8 cellular contexts compared by ENCODE assay signal in genomic region chrX:107673401-107673800, GRCh38. TPM values are rescaled to one million over a fixed set of nuclear protein-coding genes. Genes with fewer than 3 reads are reported as not detected.
A peak's percentile ranks its signal among the peaks of the same experiment; 100 is the strongest.
DNase-seq lines count a peak whose midpoint lies in the region; ATAC-seq and TF ChIP-seq lines count a peak whose summit lies in the region.

No MANE protein-coding gene starts in this region.

- no peaks in the 10 kb centered on the region for H3K36me3 ChIP-seq in OCI-LY3 (replicated peaks; ENCODE audit: low read depth, low read length)
- H3K36me3 ChIP-seq in thoracic aorta, result no peaks in the 10 kb centered on the region

- H3K9me3 ChIP-seq in OCI-LY3 (ENCODE audit: insufficient read depth, low read length), result no peaks in the 10 kb centered on the region
- no peaks in the 10 kb centered on the region for H3K9me3 ChIP-seq in thoracic aorta

- H3K4me3 ChIP-seq in OCI-LY3 (ENCODE audit: low read length) (peak overlapping the region; percentile 73), thoracic aorta (peak overlapping the region; percentile 25)

- H3K27me3 ChIP-seq in OCI-LY3 (ENCODE audit: low read depth, low read length) (peaks cover 13% of the 10 kb centered on the region; the same call in 1 of the 2 replicates), foreskin keratinocyte (no peaks in the 10 kb centered on the region), thoracic aorta (replicated peaks; ENCODE audit: insufficient read depth) (no peaks in the 10 kb centered on the region)

- TF ChIP-seq CTCF in OCI-LY3 (IDR thresholded peaks at IDR 0.05; ENCODE audit: low read depth, low read length), result no peak
- TF ChIP-seq CTCF in foreskin keratinocyte (conservative IDR thresholded peaks at IDR 0.05), result no peak
- TF ChIP-seq CTCF in thoracic aorta (IDR thresholded peaks at IDR 0.05), result no peak

- peak; percentile 10 for ATAC-seq in activated CD8-positive, alpha-beta memory T cell treated with anti-CD3 and anti-CD28 coated beads, Interleukin-2, amount 10 ng/mL, durations not matched to agents 7 days and 5 days
- ATAC-seq in foreskin keratinocyte (no peak), thoracic aorta (ENCODE audit: insufficient number of reproducible peaks, low FRiP score, low read depth) (no peak)

- H3K4me2 ChIP-seq in OCI-LY3 (ENCODE audit: low read length), result peak overlapping the region; percentile 71

- H3K27ac ChIP-seq in OCI-LY3 (ENCODE audit: low read length), result no peak overlapping the region
- peak overlapping the region; percentile 89 for H3K27ac ChIP-seq in foreskin keratinocyte
- H3K27ac ChIP-seq in thoracic aorta, result peak overlapping the region; percentile 96 to 98

- H3K4me1 ChIP-seq in OCI-LY3 (ENCODE audit: low read length) (peaks cover 22% of the 10 kb centered on the region), foreskin keratinocyte (peaks cover 24% of the 10 kb centered on the region), thoracic aorta (ENCODE audit: control insufficient read depth in 1 of 2, low read depth in 2 of 2) (peaks cover 24 to 40% of the 10 kb centered on the region in 2 donors)

- peak overlapping the region; percentile 48 for H3K4me3 Mint-ChIP-seq in activated CD8-positive, alpha-beta memory T cell treated with anti-CD3 and anti-CD28 coated beads, Interleukin-2, amount 10 ng/mL, durations not matched to agents 7 days and 5 days

- no peaks in the 10 kb centered on the region for H3K36me3 Mint-ChIP-seq in activated CD8-positive, alpha-beta memory T cell treated with anti-CD3 and anti-CD28 coated beads, Interleukin-2, amount 10 ng/mL, durations not matched to agents 7 days and 5 days

- H3K4me1 Mint-ChIP-seq in activated CD8-positive, alpha-beta memory T cell treated with anti-CD3 and anti-CD28 coated beads, Interleukin-2, amount 10 ng/mL, durations not matched to agents 7 days and 5 days, result peaks cover 50% of the 10 kb centered on the region

- H3K9me3 Mint-ChIP-seq in activated CD8-positive, alpha-beta memory T cell treated with anti-CD3 and anti-CD28 coated beads, Interleukin-2, amount 10 ng/mL, durations not matched to agents 7 days and 5 days (ENCODE audit: low read depth), result no peaks in the 10 kb centered on the region

- no peak overlapping the region; the same call in 1 of the 2 replicates for H2AFZ ChIP-seq in OCI-LY3 (ENCODE audit: low read depth, low read length)

- CTCF ChIA-PET in activated CD8-positive, alpha-beta memory T cell treated with anti-CD3 and anti-CD28 coated beads, Interleukin-2, amount 10 ng/mL, durations not matched to agents 7 days and 5 days (lab: Charles Lee), result interaction anchor here (0.6 to 11.8 kb wide), 15 partner anchors 14 to 105 kb away, joined by 3 to 261 read pairs (median 5); partner anchors contain the start of genes NCBP2L and TSC22D3

- no peaks in the 10 kb centered on the region for H4K20me1 ChIP-seq in OCI-LY3 (ENCODE audit: insufficient read depth, low read length)

- no peak for DNase-seq in activated CD8-positive, alpha-beta memory T cell treated with anti-CD3 and anti-CD28 coated beads, Interleukin-2, amount 10 ng/mL, durations not matched to agents 7 days and 5 days
- no peak for DNase-seq in activated CD8-positive, alpha-beta memory T cell treated with anti-CD3 and anti-CD28 coated beads, Interleukin-2, amount 50 U/mL, for 48 hours
- DNase-seq in foreskin keratinocyte, result no peak
- DNase-seq in thoracic aorta (ENCODE audit: low spot score), result no peak
- DNase-seq in NCI-H2107 (lab: John Stamatoyannopoulos, UW), result no peak
- no peak for DNase-seq in AML-193 (lab: John Stamatoyannopoulos, UW)
- DNase-seq in AG08395 (ENCODE audit: low spot score), result no peak

- no peak overlapping the region for H3K9ac ChIP-seq in OCI-LY3 (ENCODE audit: low read length)

- no peaks in the 10 kb centered on the region for H3K79me2 ChIP-seq in OCI-LY3 (ENCODE audit: low read length)

- peak overlapping the region; percentile 92 for H3K27ac Mint-ChIP-seq in activated CD8-positive, alpha-beta memory T cell treated with anti-CD3 and anti-CD28 coated beads, Interleukin-2, amount 10 ng/mL, durations not matched to agents 7 days and 5 days

- no peaks in the 10 kb centered on the region for H3K27me3 Mint-ChIP-seq in activated CD8-positive, alpha-beta memory T cell treated with anti-CD3 and anti-CD28 coated beads, Interleukin-2, amount 10 ng/mL, durations not matched to agents 7 days and 5 days

RNA-seq across cellular contexts. Expression of gene PRPS1, which starts 45.1 kb away (rescaled TPM):
- 10 to 100 TPM; 68.3 to 75.7 TPM for total RNA-seq in activated CD8-positive, alpha-beta memory T cell treated with anti-CD3 and anti-CD28 coated beads, Interleukin-2, amount 10 ng/mL, durations not matched to agents 7 days and 5 days
- total RNA-seq in foreskin keratinocyte, result 33.6 and 41.7 TPM in 2 replicates
- 30.9 and 37.1 TPM in 2 replicates for polyA plus RNA-seq in foreskin keratinocyte
- 10 to 100 TPM; 31.7 to 34.0 TPM for total RNA-seq in thoracic aorta
